20 cellular contexts compared by ENCODE assay signal in the genomic region with DNA sequence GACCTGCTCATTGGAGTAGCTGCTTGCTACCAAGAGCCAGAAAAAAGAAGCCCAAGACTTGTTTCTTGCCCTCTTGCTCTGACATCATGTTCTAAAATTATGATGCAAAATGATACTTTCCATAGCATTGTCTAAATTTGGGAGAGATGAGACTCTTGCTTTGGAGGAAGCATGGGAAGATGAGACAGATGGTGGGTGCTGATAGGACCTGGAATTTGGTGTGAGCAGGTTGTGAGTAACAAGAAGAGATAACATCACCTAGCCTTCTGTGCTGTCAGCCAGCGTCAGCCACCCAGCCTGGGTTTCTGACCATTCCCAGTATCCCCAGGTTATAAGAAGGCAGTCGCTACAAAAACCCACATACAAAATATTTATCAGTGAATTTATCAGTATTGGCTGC.
DNase-seq lines count a peak whose midpoint lies in the region; ATAC-seq and TF ChIP-seq lines count a peak whose summit lies in the region.
"Had no signal": no experiment of that assay in that cellular context is flagged by ENCODE, and none has a peak within 500 bp of the region (broad histone marks: within the 10 kb centered on the region; RNA-seq: fewer than 3 reads in every experiment).

No MANE protein-coding gene starts in this region.

- H3K36me3 ChIP-seq in GM23338 (ENCODE audit: insufficient read depth) (no peaks in the 10 kb centered on the region), trophoblast cell (ENCODE audit: control insufficient read depth in 1 of 2, insufficient read depth in 2 of 2, low read length in 2 of 2) (no peaks in the 10 kb centered on the region)

- no peak for ATAC-seq in GM23338
- peak; percentile 8 for ATAC-seq in foreskin keratinocyte
- ATAC-seq: Right ventricle myocardium inferior, T-helper 17 cell had no signal

- TF ChIP-seq CTCF in GM23338 (conservative IDR thresholded peaks at IDR 0.05; ENCODE audit: low read depth in 2 of 2): no peak
- no peak for TF ChIP-seq CTCF in foreskin keratinocyte (conservative IDR thresholded peaks at IDR 0.05)
- no peak for TF ChIP-seq CTCF in GM10248 (IDR thresholded peaks at IDR 0.05; ENCODE audit: control extremely low read depth, extremely low read depth, low read depth, missing control alignments)

- H3K9me3 ChIP-seq in trophoblast cell (ENCODE audit: insufficient read depth, low read depth, low read length): no peaks in the 10 kb centered on the region

- H3K14ac ChIP-seq in trophoblast cell (ENCODE audit: low read length): no peak overlapping the region

- H3F3A ChIP-seq in GM23338 (replicated peaks; ENCODE audit: low read depth): no peaks in the 10 kb centered on the region

- H3K4me3 ChIP-seq in GM23338 (no peak overlapping the region), trophoblast cell (ENCODE audit: low read depth, low read length) (no peak overlapping the region)

- no peaks in the 10 kb centered on the region for H4K20me1 ChIP-seq in GM23338 (replicated peaks; ENCODE audit: insufficient read depth)

- peaks cover 3% of the 10 kb centered on the region; the same call in 2 of the 3 replicates for H3K9me3 Mint-ChIP-seq in GM23338
- H3K9me3 Mint-ChIP-seq: CD4-positive, alpha-beta T cell had no signal

- H3K4me2 ChIP-seq in GM23338: no peak overlapping the region
- no peak overlapping the region for H3K4me2 ChIP-seq in trophoblast cell (ENCODE audit: low read length)

- no peak overlapping the region for H4K91ac ChIP-seq in trophoblast cell (ENCODE audit: low read depth, low read length)

- WGBS in trophoblast cell (ENCODE audit: extremely low coverage, insufficient coverage, insufficient read length): no CpG with 5 or more reads among the region's 2 CpGs

- peak; percentile 35 for DNase-seq in EH (ENCODE audit: low read depth)
- DNase-seq in GM23338 (ENCODE audit: low spot score): no peak
- peak; percentile 26 to 62 for DNase-seq in foreskin keratinocyte
- peak; percentile 79 to 80 for DNase-seq in trophoblast cell
- DNase-seq in GM10248 (ENCODE audit: extremely low spot score): no peak
- DNase-seq in SHP77 treated with DMSO at 0.1 percent for 48 hours (lab: John Stamatoyannopoulos, UW): no peak
- DNase-seq in NCI-H510A treated with DMSO at 0.1 percent for 48 hours (lab: John Stamatoyannopoulos, UW): no peak
- DNase-seq: CD4-positive, alpha-beta T cell; COR-L47; DND-41; GDM1; MM.1S; NCI-H1048; NCI-H1436; NCI-H2029; NCI-H226; OCI-M1; SW 1271; T-helper 17 cell had no signal

- no peak overlapping the region for H3K18ac ChIP-seq in trophoblast cell (ENCODE audit: low read length)

- H3K79me1 ChIP-seq in trophoblast cell (ENCODE audit: low read length): peaks cover 19% of the 10 kb centered on the region

- 0 out of 2 replicates have a peak overlapping the region, but pooled peaks have one; percentile 38 for H2AFZ ChIP-seq in GM23338
- H2AFZ ChIP-seq in trophoblast cell (ENCODE audit: insufficient read depth, low read length, poor library complexity): no peak overlapping the region

- H3K27me3 ChIP-seq in GM23338 (ENCODE audit: insufficient read depth) (no peaks in the 10 kb centered on the region), foreskin keratinocyte (no peaks in the 10 kb centered on the region), trophoblast cell (ENCODE audit: insufficient read depth, low read length) (no peaks in the 10 kb centered on the region)

- H2BK120ac ChIP-seq in trophoblast cell (ENCODE audit: insufficient read depth, low read length, poor library complexity): no peak overlapping the region

- H3K4me3 Mint-ChIP-seq in GM23338: no peak overlapping the region
- H3K4me3 Mint-ChIP-seq: CD4-positive, alpha-beta T cell; T-helper 17 cell had no signal

- H3K23ac ChIP-seq in trophoblast cell (ENCODE audit: low read length): no peak overlapping the region

- CTCF ChIA-PET in GM10248 (lab: Yijun Ruan, JAX): interaction anchor here (0.8 to 5.4 kb wide), 5 partner anchors 10 to 347 kb away, joined by 3 to 29 read pairs (median 4); no protein-coding TSS in a partner anchor

- H2BK5ac ChIP-seq in trophoblast cell (ENCODE audit: low read depth, low read length, poor library complexity): no peak overlapping the region

- POLR2A ChIA-PET in GM10248 (lab: Yijun Ruan, JAX): no interaction called here

- peaks cover 4% of the 10 kb centered on the region for H3K27me3 Mint-ChIP-seq in GM23338 (ENCODE audit: insufficient read depth, low read depth, poor library complexity)

- H3K4ac ChIP-seq in trophoblast cell (ENCODE audit: low read depth, low read length): no peak overlapping the region

- H3K79me2 ChIP-seq in GM23338 (replicated peaks; ENCODE audit: insufficient read depth): no peaks in the 10 kb centered on the region
- H3K79me2 ChIP-seq in trophoblast cell (ENCODE audit: control insufficient read depth, insufficient read depth, low read length, poor library complexity): peaks cover 2% of the 10 kb centered on the region

- H4K8ac ChIP-seq in trophoblast cell (ENCODE audit: low read depth, low read length): no peak overlapping the region

- H4K12ac ChIP-seq in trophoblast cell (ENCODE audit: low read depth, low read length): no peak overlapping the region

- H2BK12ac ChIP-seq in trophoblast cell (ENCODE audit: low read length): no peak overlapping the region

- H3K27ac Mint-ChIP-seq in GM23338: no peak overlapping the region
- H3K27ac Mint-ChIP-seq: CD4-positive, alpha-beta T cell; T-helper 17 cell had no signal

- H3K4me1 ChIP-seq in GM23338 (ENCODE audit: insufficient read depth): peaks cover 6% of the 10 kb centered on the region
- H3K4me1 ChIP-seq in foreskin keratinocyte: peaks cover 26% of the 10 kb centered on the region
- peaks cover 24 to 39% of the 10 kb centered on the region in 2 experiments for H3K4me1 ChIP-seq in trophoblast cell (ENCODE audit: control insufficient read depth in 1 of 2, insufficient read depth in 2 of 2, low read length in 2 of 2)

- H3K9ac ChIP-seq in trophoblast cell (ENCODE audit: low read length): no peak overlapping the region

- no peaks in the 10 kb centered on the region for H3K9me2 ChIP-seq in GM23338 (ENCODE audit: insufficient read depth)

- H2AK5ac ChIP-seq in trophoblast cell (ENCODE audit: low read length): no peak overlapping the region

- H3K36me3 Mint-ChIP-seq in GM23338 (ENCODE audit: low read depth): no peaks in the 10 kb centered on the region

- H3K27ac ChIP-seq in GM23338 (ENCODE audit: low read depth): no peak overlapping the region
- H3K27ac ChIP-seq in foreskin keratinocyte: no peak overlapping the region
- H3K27ac ChIP-seq in trophoblast cell (ENCODE audit: low read depth, low read length): peak overlapping the region; percentile 75

- H3K4me1 Mint-ChIP-seq in GM23338: peaks cover 18% of the 10 kb centered on the region; the same call in 2 of the 3 replicates
- H3K4me1 Mint-ChIP-seq: T-helper 17 cell had no signal

Comparison
In these comparisons a context has a peak if more than half of its experiments do, and no peak if none do; other contexts are left out.
1. DNase-seq: peak in EH (single experiment), foreskin keratinocyte (2 of 2) and trophoblast cell (2 of 2); none in GM23338 (single experiment), GM10248 (single experiment), SHP77 treated with DMSO at 0.1 percent for 48 hours (single experiment) and NCI-H510A treated with DMSO at 0.1 percent for 48 hours (single experiment).